Comparison of ENCODE assay signal across 15 cellular contexts in the genomic region with DNA sequence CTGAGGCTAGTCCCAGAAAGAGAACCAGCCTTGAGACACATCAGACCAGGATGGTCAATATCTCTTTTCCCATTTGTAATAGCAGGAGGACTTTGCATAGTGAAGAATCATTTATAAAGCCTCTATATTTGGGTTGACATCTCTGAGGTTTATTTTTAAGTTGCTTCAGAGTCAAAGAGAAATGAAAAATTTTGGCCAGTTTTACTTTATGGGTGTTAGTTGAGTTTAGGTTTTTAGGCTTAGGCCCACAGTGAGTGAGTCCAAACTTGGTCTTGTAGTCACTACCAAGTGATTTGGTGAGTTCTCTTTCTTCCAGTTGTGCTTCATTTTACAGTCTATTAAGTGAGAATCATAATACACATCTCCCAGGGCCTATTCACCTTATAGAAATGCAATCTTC. TPM values are rescaled to one million over a fixed set of nuclear protein-coding genes. Genes with fewer than 3 reads are reported as not detected.
DNase-seq lines count a peak whose midpoint lies in the region; ATAC-seq and TF ChIP-seq lines count a peak whose summit lies in the region.
"Had no signal": no experiment of that assay in that cellular context is flagged by ENCODE, and none has a peak within 500 bp of the region (broad histone marks: within the 10 kb centered on the region; RNA-seq: fewer than 3 reads in every experiment).

No MANE protein-coding gene starts in this region.

- H3K27ac Mint-ChIP-seq in endothelial cell (ENCODE audit: unreplicated experiment) (no peak overlapping the region), progenitor cell of endocrine pancreas (no peak overlapping the region)
- H3K27ac Mint-ChIP-seq: activated CD4-positive, alpha-beta T cell treated with anti-CD3 and anti-CD28 coated beads, Interleukin-2, amount 10 ng/mL, durations not matched to agents 24 days and 14 days; T-helper 1 cell treated with Interleukin-12 subunit alpha and Interleukin-12 subunit beta and Interleukin-4 antibody, amounts not matched to agents 30 μg/mL and 1 μg/mL, for 36 hours had no signal

- intact Hi-C loops in heart right ventricle (cut with DNase I) (loop anchor here in 7 of 10 donors (2.0 to 10.0 kb wide), 8 partner anchors 53 to 1377 kb away; no protein-coding TSS in a partner anchor), cardiac septum (cut with DNase I) (loop anchor here (10.0 kb wide), 1 partner anchor 1047 kb away; no protein-coding TSS in a partner anchor), aorta (cut with DNase I) (loop anchor here (5.0 to 10.0 kb wide), 7 partner anchors 74 to 1377 kb away; no protein-coding TSS in a partner anchor)

- H3K4me1 Mint-ChIP-seq in endothelial cell (ENCODE audit: unreplicated experiment) (peaks cover 30% of the 10 kb centered on the region), progenitor cell of endocrine pancreas (ENCODE audit: low read depth) (peaks cover 4% of the 10 kb centered on the region)

- H3K27ac ChIP-seq in heart right ventricle (peak overlapping the region in 9 of 10 donors; percentile 86 to 95 (median 91)), aorta (ENCODE audit: low read depth in 1 of 2, low read length in 2 of 2) (peak overlapping the region; percentile 30 to 88)
- H3K27ac ChIP-seq: epithelial cell of prostate had no signal

- H3K4me3 ChIP-seq in heart right ventricle (peak overlapping the region in 6 of 10 donors; percentile 61 to 73 (median 66)), aorta (ENCODE audit: low read length in 2 of 2) (peak overlapping the region in 1 of 2 donors; percentile 8)

- H3K36me3 Mint-ChIP-seq in endothelial cell (ENCODE audit: low read depth, unreplicated experiment) (no peaks in the 10 kb centered on the region), progenitor cell of endocrine pancreas (ENCODE audit: insufficient read depth) (no peaks in the 10 kb centered on the region)

- H3K27me3 ChIP-seq in heart right ventricle, result peaks cover 0 to 9% (median 0%) of the 10 kb centered on the region in 7 donors
- no peaks in the 10 kb centered on the region for H3K27me3 ChIP-seq in aorta (ENCODE audit: control insufficient read depth in 1 of 2, insufficient read depth in 2 of 2, low read length in 1 of 2)
- H3K27me3 ChIP-seq: tibial nerve had no signal

- TF ChIP-seq CTCF in heart right ventricle (IDR thresholded peaks at IDR 0.05), result no peak
- no peak for TF ChIP-seq CTCF in endothelial cell (IDR thresholded peaks at IDR 0.05; ENCODE audit: unreplicated experiment)
- TF ChIP-seq CTCF in progenitor cell of endocrine pancreas (IDR thresholded peaks at IDR 0.05; ENCODE audit: unreplicated experiment), result no peak

- DNase-seq in heart right ventricle (no peak), cardiac septum (ENCODE audit: low spot score) (no peak), endothelial cell (ENCODE audit: low spot score) (no peak), progenitor cell of endocrine pancreas (ENCODE audit: low spot score, unreplicated experiment) (no peak), aorta (no peak), NCI-H510A (lab: John Stamatoyannopoulos, UW) (no peak)
- no peak for DNase-seq in activated CD8-positive, alpha-beta memory T cell treated with anti-CD3 and anti-CD28 coated beads, Interleukin-2, amount 50 U/mL, for 48 hours
- DNase-seq: ACHN; activated CD4-positive, alpha-beta T cell treated with anti-CD3 and anti-CD28 coated beads, Interleukin-2, amount 10 ng/mL, durations not matched to agents 24 days and 14 days; H7; mesendoderm had no signal

- peaks cover 2% of the 10 kb centered on the region for H3K27me3 Mint-ChIP-seq in endothelial cell (ENCODE audit: unreplicated experiment)
- H3K27me3 Mint-ChIP-seq in progenitor cell of endocrine pancreas, result peaks cover 43% of the 10 kb centered on the region

- no peaks in the 10 kb centered on the region for H3K9me3 ChIP-seq in heart right ventricle
- H3K9me3 ChIP-seq in aorta (ENCODE audit: control insufficient read depth, low read length), result no peaks in the 10 kb centered on the region
- H3K9me3 ChIP-seq: tibial nerve had no signal

- peaks cover 4 to 56% (median 39%) of the 10 kb centered on the region in 9 donors for H3K4me1 ChIP-seq in heart right ventricle
- H3K4me1 ChIP-seq in aorta (ENCODE audit: control insufficient read depth in 1 of 2, insufficient read depth in 2 of 2, low read length in 2 of 2), result peaks cover 0 to 1% of the 10 kb centered on the region in 2 donors

- H3K9me3 Mint-ChIP-seq in endothelial cell (ENCODE audit: unreplicated experiment) (no peaks in the 10 kb centered on the region), progenitor cell of endocrine pancreas (ENCODE audit: low read depth) (no peaks in the 10 kb centered on the region)
- H3K9me3 Mint-ChIP-seq: activated CD4-positive, alpha-beta T cell treated with anti-CD3 and anti-CD28 coated beads, Interleukin-2, amount 10 ng/mL, durations not matched to agents 24 days and 14 days; T-helper 1 cell treated with Interleukin-12 subunit alpha and Interleukin-12 subunit beta and Interleukin-4 antibody, amounts not matched to agents 30 μg/mL and 1 μg/mL, for 36 hours had no signal

- H3K36me3 ChIP-seq in heart right ventricle, result no peaks in the 10 kb centered on the region
- H3K36me3 ChIP-seq in aorta (ENCODE audit: control insufficient read depth in 1 of 2, insufficient read depth in 2 of 2, low read length in 1 of 2), result no peaks in the 10 kb centered on the region
- H3K36me3 ChIP-seq: tibial nerve had no signal

- ATAC-seq in heart right ventricle (no peak), aorta (ENCODE audit: low FRiP score) (no peak), GM18520 (IDR thresholded peaks at IDR 0.05; ENCODE audit: unreplicated experiment) (no peak)

- H3K4me3 Mint-ChIP-seq in endothelial cell (ENCODE audit: unreplicated experiment) (peak overlapping the region; percentile 89), progenitor cell of endocrine pancreas (ENCODE audit: low read depth) (peak overlapping the region; percentile 5)
- H3K4me3 Mint-ChIP-seq: activated CD4-positive, alpha-beta T cell treated with anti-CD3 and anti-CD28 coated beads, Interleukin-2, amount 10 ng/mL, durations not matched to agents 24 days and 14 days; T-helper 1 cell treated with Interleukin-12 subunit alpha and Interleukin-12 subunit beta and Interleukin-4 antibody, amounts not matched to agents 30 μg/mL and 1 μg/mL, for 36 hours had no signal

RNA-seq across cellular contexts. Expression of gene MEF2C, which starts 5.3 kb away (rescaled TPM):
- total RNA-seq in heart right ventricle (10 to 100 TPM; 38.8 to 88.7 (median 70.0) TPM), cardiac septum (64.6 TPM), endothelial cell (ENCODE audit: unreplicated experiment) (134 TPM), progenitor cell of endocrine pancreas (1.9 and 2.6 TPM in 2 replicates), aorta (100 to 1,000 TPM; 137 to 186 TPM)
- polyA plus RNA-seq in heart right ventricle (10 to 100 TPM; 11.2 to 25.6 TPM), aorta (10 to 100 TPM; 22.0 to 23.7 TPM)

Comparison
In these comparisons a context has a peak if more than half of its experiments do, and no peak if none do; other contexts are left out.
1. RNA of gene MEF2C, which starts 5.3 kb away (total RNA-seq): 137 to 186 TPM in aorta, 134 TPM in endothelial cell (single experiment), 38.8 to 88.7 TPM in heart right ventricle and 64.6 TPM in cardiac septum (single experiment); 1.9 to 2.6 TPM in progenitor cell of endocrine pancreas; every median in the first group is over 10 times any median in the second.